8 cellular contexts compared by ENCODE assay signal in genomic region chr3:197002701-197003454, GRCh38. TPM values are rescaled to one million over a fixed set of nuclear protein-coding genes. Genes with fewer than 3 reads are reported as not detected.
A peak's percentile ranks its signal among the peaks of the same experiment; 100 is the strongest.
DNase-seq lines count a peak whose midpoint lies in the region; ATAC-seq and TF ChIP-seq lines count a peak whose summit lies in the region.

No MANE protein-coding gene starts in this region.

- H3K9ac ChIP-seq in neuronal stem cell (ENCODE audit: low read depth, low read length, poor library complexity), result peak overlapping the region; percentile 72

- peak overlapping the region; percentile 84 for H4K8ac ChIP-seq in neuronal stem cell (ENCODE audit: low read depth, low read length)

- H3K18ac ChIP-seq in neuronal stem cell (ENCODE audit: low read length), result peak overlapping the region; percentile 96

- H3K27me3 ChIP-seq in foreskin keratinocyte (no peaks in the 10 kb centered on the region), neuronal stem cell (ENCODE audit: control insufficient read depth in 3 of 3, insufficient read depth in 3 of 3, low read depth in 1 of 3, low read length in 3 of 3) (peaks cover 0 to 5% (median 5%) of the 10 kb centered on the region in 3 experiments)

- peak overlapping the region; percentile 46 for H2BK5ac ChIP-seq in neuronal stem cell (ENCODE audit: low read length)

- TF ChIP-seq CTCF in GM20000 (IDR thresholded peaks at IDR 0.05; ENCODE audit: extremely low read depth, missing control alignments) (peak; percentile 97), foreskin keratinocyte (conservative IDR thresholded peaks at IDR 0.05) (peak; percentile 83)

- peak overlapping the region; percentile 93 for H2BK120ac ChIP-seq in neuronal stem cell (ENCODE audit: low read depth, low read length)

- peak overlapping the region; percentile 48 for H3K23ac ChIP-seq in neuronal stem cell (ENCODE audit: low read depth, low read length, poor library complexity)

- H3K9me3 ChIP-seq in neuronal stem cell (replicated peaks in 1 of 2; ENCODE audit: control insufficient read depth in 2 of 2, insufficient read depth in 1 of 2, low read depth in 1 of 2, low read length in 2 of 2), result peaks cover 0 to 15% of the 10 kb centered on the region in 2 donors

- H2AK5ac ChIP-seq in neuronal stem cell (ENCODE audit: low read depth, low read length), result peak overlapping the region; percentile 95

- H3K27ac ChIP-seq in foreskin keratinocyte, result peak overlapping the region; percentile 42
- H3K27ac ChIP-seq in neuronal stem cell (replicated peaks; ENCODE audit: low read length), result no peak overlapping the region
- H3K27ac ChIP-seq in substantia nigra (ENCODE audit: low read depth, low read length, poor library complexity, severe bottlenecking), result peak overlapping the region; percentile 51

- peaks cover 0 to 1% of the 10 kb centered on the region in 2 donors for H3K36me3 ChIP-seq in neuronal stem cell (replicated peaks in 1 of 2; ENCODE audit: control insufficient read depth in 2 of 2, insufficient read depth in 2 of 2, low read length in 2 of 2)

- peak overlapping the region; percentile 80 for H2BK15ac ChIP-seq in neuronal stem cell (ENCODE audit: low read length)

- H3K4ac ChIP-seq in neuronal stem cell (ENCODE audit: low read length), result no peak overlapping the region

- no peaks in the 10 kb centered on the region for H3K79me1 ChIP-seq in neuronal stem cell (ENCODE audit: low read depth, low read length)

- H3K4me2 ChIP-seq in neuronal stem cell (ENCODE audit: insufficient read depth, low read length, poor library complexity, severe bottlenecking), result peak overlapping the region; percentile 65

- peak; percentile 70 for ATAC-seq in foreskin keratinocyte

- peak overlapping the region; percentile 82 for H2AFZ ChIP-seq in neuronal stem cell (ENCODE audit: low read length)

- peak overlapping the region; percentile 35 to 79 for H3K4me3 ChIP-seq in neuronal stem cell (ENCODE audit: low read length in 2 of 2)

- WGBS in neuronal stem cell (ENCODE audit: extremely low coverage in 2 of 2, insufficient read length in 2 of 2, insufficient replicate concordance in 1 of 2), 2 donors, result no CpG with 5 or more reads among the region's 113 CpGs

- no peaks in the 10 kb centered on the region for H3K4me1 ChIP-seq in foreskin keratinocyte
- H3K4me1 ChIP-seq in neuronal stem cell (ENCODE audit: control insufficient read depth in 2 of 2, insufficient read depth in 1 of 2, low read depth in 1 of 2, low read length in 2 of 2), result peaks cover 0 to 5% of the 10 kb centered on the region in 2 donors

- H4K91ac ChIP-seq in neuronal stem cell (ENCODE audit: low read depth, low read length, poor library complexity), result no peak overlapping the region

- no peak overlapping the region for H3K14ac ChIP-seq in neuronal stem cell (ENCODE audit: low read length)

- H2BK12ac ChIP-seq in neuronal stem cell (ENCODE audit: low read length), result no peak overlapping the region

- DNase-seq in DMS 273 (lab: John Stamatoyannopoulos, UW; ENCODE audit: unreplicated experiment) (peak; percentile 96), GM20000 (ENCODE audit: low spot score) (peak; percentile 99), HS-27A (ENCODE audit: low read depth) (peak; percentile 19), OCI-M1 (lab: John Stamatoyannopoulos, UW) (peak; percentile 71), foreskin keratinocyte (peak; percentile 37 to 44), neuronal stem cell (ENCODE audit: low spot score) (peak; percentile 63), substantia nigra (lab: John Stamatoyannopoulos, UW) (peak in 45 of 49 donors; percentile 19 to 91 (median 55))
- DNase-seq in activated effector memory CD4-positive, alpha-beta T cell treated with Interleukin-2 at 50 U/mL for 16 hours, result peak; percentile 66

RNA-seq across cellular contexts. Expression of gene MELTF, which starts 26.7 kb away (rescaled TPM):
- total RNA-seq in foreskin keratinocyte, result 11.3 and 12.9 TPM in 2 replicates
- 10.1 and 10.5 TPM in 2 replicates for polyA plus RNA-seq in foreskin keratinocyte
- 4.6 TPM for polyA plus RNA-seq in neuronal stem cell (2013, experiment 1 of 2)
- polyA plus RNA-seq in neuronal stem cell (2013, experiment 2 of 2), result 5.0 TPM

RNA-seq across cellular contexts. Expression of gene PIGZ, which starts 34.2 kb away (rescaled TPM):
- 1.0 and 1.6 TPM in 2 replicates for total RNA-seq in foreskin keratinocyte
- 1.0 and 1.9 TPM in 2 replicates for polyA plus RNA-seq in foreskin keratinocyte
- 2.0 TPM for polyA plus RNA-seq in neuronal stem cell (2013, experiment 1 of 2)
- polyA plus RNA-seq in neuronal stem cell (2013, experiment 2 of 2), result 1.6 TPM

Comparison
In these comparisons a context has a peak if more than half of its experiments do, and no peak if none do; other contexts are left out.
1. DNase-seq: peak in every context shown above with its lines; median percentile 99 in GM20000; 96 in DMS 273; 71 in OCI-M1; 66 in activated effector memory CD4-positive, alpha-beta T cell treated with Interleukin-2 at 50 U/mL for 16 hours; 63 in neuronal stem cell; 55 in substantia nigra; 40 in foreskin keratinocyte; 19 in HS-27A.